9 cellular contexts compared by ENCODE assay signal in the genomic region with DNA sequence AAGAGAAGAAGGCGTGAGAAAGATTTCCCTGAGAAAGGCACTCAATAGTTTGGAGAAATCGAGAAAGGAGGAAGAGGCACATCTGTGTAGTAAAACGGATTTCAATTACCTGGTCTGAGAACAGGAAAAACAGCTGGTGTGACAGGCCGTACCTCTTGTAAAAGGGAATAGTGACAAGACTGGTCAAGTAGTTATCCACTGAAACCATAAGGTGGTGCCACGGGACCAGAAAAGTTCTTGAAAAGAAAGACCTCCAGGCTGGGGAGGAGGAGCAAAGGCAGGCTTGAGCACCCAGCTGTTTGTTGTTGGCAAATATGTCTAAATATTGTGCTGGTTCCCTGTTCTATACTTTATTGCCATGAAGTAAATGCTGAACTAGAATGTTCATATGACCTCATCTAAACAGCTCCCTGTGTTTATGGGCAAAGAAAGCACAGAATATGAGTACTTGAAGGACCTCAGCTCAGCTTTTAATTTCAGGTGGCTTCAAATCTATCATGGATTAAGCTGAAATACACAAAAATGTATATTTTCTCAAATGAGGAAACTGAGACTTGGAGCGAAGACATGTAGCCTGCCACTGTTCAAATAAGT. TPM values are rescaled to one million over a fixed set of nuclear protein-coding genes. Genes with fewer than 3 reads are reported as not detected.
DNase-seq lines count a peak whose midpoint lies in the region; ATAC-seq and TF ChIP-seq lines count a peak whose summit lies in the region.
"Had no signal": no experiment of that assay in that cellular context is flagged by ENCODE, and none has a peak within 500 bp of the region (broad histone marks: within the 10 kb centered on the region; RNA-seq: fewer than 3 reads in every experiment).

No MANE protein-coding gene starts in this region.

- no peaks in the 10 kb centered on the region for H3K36me3 ChIP-seq in mammary epithelial cell (ENCODE audit: insufficient read depth, low read length)

- no peak overlapping the region for H3K4me3 Mint-ChIP-seq in progenitor cell of endocrine pancreas (ENCODE audit: low read depth)

- dilution Hi-C loops in mammary epithelial cell (cut with HindIII; ENCODE audit: low sequenced_read_pairs): no loop called here

- H4K20me1 ChIP-seq in mammary epithelial cell (ENCODE audit: insufficient read depth, low read length): no peaks in the 10 kb centered on the region

- CTCF ChIA-PET in mammary epithelial cell (lab: Charles Lee; ENCODE audit: low non-redundant PET): no interaction called here

- no peaks in the 10 kb centered on the region for H3K4me1 Mint-ChIP-seq in progenitor cell of endocrine pancreas (ENCODE audit: low read depth)

- no TSS peak for BruUV-seq in mammary epithelial cell (replicated peaks; lab: Mats Ljungman, UMichigan)

- H3K36me3 Mint-ChIP-seq in progenitor cell of endocrine pancreas (ENCODE audit: insufficient read depth): no peaks in the 10 kb centered on the region

- 74% methylated on average over 6 of the region's 6 CpGs for WGBS in mammary epithelial cell (ENCODE audit: low coverage, missing lambda C conversion rate)

- ATAC-seq in GM19452 (IDR thresholded peaks at IDR 0.05; ENCODE audit: unreplicated experiment) (peak; percentile 56), HG03196 (IDR thresholded peaks at IDR 0.05; ENCODE audit: unreplicated experiment) (no peak)

- H3K4me2 ChIP-seq in mammary epithelial cell (ENCODE audit: insufficient read depth, low read depth, low read length): no peak overlapping the region

- H3K4me1 ChIP-seq in mammary epithelial cell (ENCODE audit: insufficient read depth, low read length): peaks cover 16% of the 10 kb centered on the region

- no peak overlapping the region for H3K9ac ChIP-seq in mammary epithelial cell (ENCODE audit: insufficient read depth, low read length)

- no peaks in the 10 kb centered on the region for H3K9me3 Mint-ChIP-seq in progenitor cell of endocrine pancreas (ENCODE audit: low read depth)

- H3K27me3 Mint-ChIP-seq in progenitor cell of endocrine pancreas: peaks cover 16% of the 10 kb centered on the region

- in situ Hi-C loops in G401 (cut with HindIII; ENCODE audit: low sequenced_read_pairs) (no loop called here), mammary epithelial cell (cut with MboI; ENCODE audit: low sequenced_read_pairs in 2 of 2) (no loop called here)

- H3K4me3 ChIP-seq in mammary epithelial cell (replicated peaks in 1 of 3; ENCODE audit: insufficient read depth in 1 of 3, low read depth in 2 of 3, low read length in 3 of 3): no peak overlapping the region

- no peaks in the 10 kb centered on the region for H3K79me2 ChIP-seq in mammary epithelial cell (ENCODE audit: insufficient read depth, low read length)

- intact Hi-C loops in mammary epithelial cell (cut with micrococcal nuclease): loop anchor here (1.0 to 2.0 kb wide), 3 partner anchors 103 to 238 kb away; no protein-coding TSS in a partner anchor

- H3K27ac Mint-ChIP-seq in progenitor cell of endocrine pancreas: peak overlapping the region; percentile 18

- no peaks in the 10 kb centered on the region for H3K27me3 ChIP-seq in mammary epithelial cell (ENCODE audit: insufficient read depth, low read length)

- H3K27ac ChIP-seq in mammary epithelial cell (ENCODE audit: insufficient read depth, low read depth, low read length): no peak overlapping the region

- DNase-seq in G401 (ENCODE audit: low spot score): peak; percentile 16
- DNase-seq in HuH-7.5 (ENCODE audit: low spot score): peak; percentile 47
- DNase-seq in mammary epithelial cell: peak; percentile 57
- peak; percentile 23 for DNase-seq in progenitor cell of endocrine pancreas (ENCODE audit: low spot score, unreplicated experiment)
- no peak for DNase-seq in NCI-H2196 treated with DMSO at 0.1 percent for 48 hours (lab: John Stamatoyannopoulos, UW; ENCODE audit: unreplicated experiment)
- DNase-seq in OCI-M2 (lab: John Stamatoyannopoulos, UW; ENCODE audit: unreplicated experiment): no peak

- H3K9me3 ChIP-seq in mammary epithelial cell (replicated peaks; ENCODE audit: insufficient read depth, low read length): no peaks in the 10 kb centered on the region

- TF ChIP-seq CTCF in mammary epithelial cell (conservative IDR thresholded peaks at IDR 0.05 in 1 of 2, IDR thresholded peaks at IDR 0.05 in 1 of 2; ENCODE audit: extremely low read depth in 1 of 2, insufficient read depth in 1 of 2, low read depth in 1 of 2, low read length in 2 of 2) (peak; percentile 26 to 48), progenitor cell of endocrine pancreas (IDR thresholded peaks at IDR 0.05; ENCODE audit: unreplicated experiment) (peak; percentile 52)

- no peak overlapping the region for H2AFZ ChIP-seq in mammary epithelial cell (ENCODE audit: low read depth, low read length)

RNA-seq across cellular contexts. Expression of gene HAO2, which starts 4.0 kb away (rescaled TPM):
- not detected in 2 replicates for total RNA-seq in G401 (2014; rRNA removed; shearing (Covaris generic))
- total RNA-seq in mammary epithelial cell (not detected), progenitor cell of endocrine pancreas (not detected in 2 replicates)
- not detected for polyA plus RNA-seq in mammary epithelial cell
- not detected for polyA minus RNA-seq in mammary epithelial cell

RNA-seq across cellular contexts. Expression of gene HSD3B2, which starts 42.4 kb away (rescaled TPM):
- total RNA-seq in G401 (2014; rRNA removed; shearing (Covaris generic)): not detected in 2 replicates
- total RNA-seq in mammary epithelial cell: not detected
- polyA plus RNA-seq in mammary epithelial cell: not detected
- polyA minus RNA-seq in mammary epithelial cell: not detected
- not detected in 2 replicates for total RNA-seq in progenitor cell of endocrine pancreas
- total RNA-seq: frontal cortex had no signal

Comparison
In these comparisons a context has a peak if more than half of its experiments do, and no peak if none do; other contexts are left out.
1. DNase-seq: peak in G401 (single experiment), HuH-7.5 (single experiment), mammary epithelial cell (single experiment) and progenitor cell of endocrine pancreas (single experiment); none in NCI-H2196 treated with DMSO at 0.1 percent for 48 hours (single experiment) and OCI-M2 (single experiment).